Comparison of ENCODE assay signal across 1 cellular context in genomic region chr7:17486835-17487234, GRCh38.
TF ChIP-seq lines count a peak whose summit lies in the region.

No MANE protein-coding gene starts in this region.

TF ChIP-seq in HepG2, 621 proteins besides CTCF, POLR2A, EP300 and RAD21 (continued from another document):
- TF ChIP-seq USF2 (IDR thresholded peaks at IDR 0.05; ENCODE audit: low read depth, low read length), result no peak
- peak; percentile 26; the same call in 1 of the 2 replicates for TF ChIP-seq USF2 (CRISPR knock-in tag; IDR thresholded peaks at IDR 0.05; ENCODE audit: borderline replicate concordance)
- TF ChIP-seq HDAC1 (CRISPR knock-in tag; IDR thresholded peaks at IDR 0.05), result peak; percentile 54; the same call in 1 of the 2 replicates
- peak; percentile 21; the same call in 1 of the 2 replicates for TF ChIP-seq HOMEZ (CRISPR knock-in tag; IDR thresholded peaks at IDR 0.05; ENCODE audit: low read depth)
- TF ChIP-seq FOXA3 (CRISPR knock-in tag; IDR thresholded peaks at IDR 0.05), result 0 out of 2 replicates have a peak, but pooled peaks have one; percentile 42
